Comparison of ENCODE assay signal across 9 cellular contexts in genomic region chrX:12567857-12568256, GRCh38.
DNase-seq lines count a peak whose midpoint lies in the region; ATAC-seq and TF ChIP-seq lines count a peak whose summit lies in the region.
"Had no signal": no experiment of that assay in that cellular context is flagged by ENCODE, and none has a peak within 500 bp of the region (broad histone marks: within the 10 kb centered on the region; RNA-seq: fewer than 3 reads in every experiment).

No MANE protein-coding gene starts in this region.

- H3K23me2 ChIP-seq in H9 (ENCODE audit: insufficient read length, low read depth, low read length, poor library complexity, severe bottlenecking), result no peaks in the 10 kb centered on the region

- POLR2A ChIA-PET in BJ (lab: Charles Lee), result no interaction called here

- H2BK20ac ChIP-seq in H9 (ENCODE audit: low read depth, low read length, poor library complexity, severe bottlenecking), result no peak overlapping the region

- peaks cover 4 to 9% of the 10 kb centered on the region in 2 experiments; a peak in 3 of 4 replicates for H3K4me1 Mint-ChIP-seq in H9
- no peaks in the 10 kb centered on the region for H3K4me1 Mint-ChIP-seq in activated naive CD8-positive, alpha-beta T cell treated with anti-CD3 and anti-CD28 coated beads, Interleukin-2, amount 50 U/mL, for 24 hours

- H3K4me1 ChIP-seq in H9 (ENCODE audit: insufficient read depth, low read length), result 0 out of 2 replicates have a peak, but pooled peaks cover 2% of the 10 kb centered on the region

- no peaks in the 10 kb centered on the region; a peak in 1 of 7 replicates for H3K36me3 Mint-ChIP-seq in H9 (ENCODE audit: insufficient read depth in 1 of 3, low read depth in 3 of 3)
- H3K36me3 Mint-ChIP-seq in activated naive CD8-positive, alpha-beta T cell treated with anti-CD3 and anti-CD28 coated beads, Interleukin-2, amount 50 U/mL, for 24 hours (ENCODE audit: low read depth), result no peaks in the 10 kb centered on the region

- WGBS in H9 (ENCODE audit: extremely low coverage, insufficient read length, low lambda C conversion rate), result no CpG with 5 or more reads among the region's 2 CpGs

- no peak overlapping the region for H3K27ac ChIP-seq in H9 (ENCODE audit: insufficient read length, low read depth, low read length)

- H3K36me3 ChIP-seq in BJ (ENCODE audit: control insufficient read depth, insufficient read depth, low read length) (no peaks in the 10 kb centered on the region), kidney epithelial cell (ENCODE audit: control insufficient read depth, insufficient read depth, low read length) (no peaks in the 10 kb centered on the region)

- no peak for DNase-seq in BJ (ENCODE audit: low read depth)
- DNase-seq in H9, result no peak
- DNase-seq in kidney epithelial cell (ENCODE audit: low read depth), result no peak
- no peak for DNase-seq in activated T-cell treated with anti-CD3 and anti-CD28 coated beads, Interleukin-2, amount 50 U/mL, for 1 hour
- DNase-seq in stimulated activated CD4-positive, alpha-beta T cell treated with anti-CD3 and anti-CD28 coated beads, Interleukin-4, amount 100 ng/mL, for 1 hour, result no peak
- DNase-seq in activated naive CD8-positive, alpha-beta T cell treated with anti-CD3 and anti-CD28 coated beads, Interleukin-2, amount 50 U/mL, for 24 hours, result no peak
- DNase-seq: activated CD4-positive, alpha-beta T cell treated with anti-CD3 and anti-CD28 coated beads, Interleukin-2, amount 50 U/mL, for 4 hours had no signal

- no peak for ATAC-seq in GM21723 (IDR thresholded peaks at IDR 0.05; ENCODE audit: unreplicated experiment)
- no peak for ATAC-seq in activated naive CD8-positive, alpha-beta T cell treated with anti-CD3 and anti-CD28 coated beads, Interleukin-2, amount 50 U/mL, for 24 hours

- no peak overlapping the region for H3K4me3 Mint-ChIP-seq in H9
- no peak overlapping the region for H3K4me3 Mint-ChIP-seq in activated naive CD8-positive, alpha-beta T cell treated with anti-CD3 and anti-CD28 coated beads, Interleukin-2, amount 50 U/mL, for 24 hours

- H3K79me2 ChIP-seq in H9 (ENCODE audit: insufficient read depth, low read length), result no peaks in the 10 kb centered on the region

- no peak overlapping the region for H3K14ac ChIP-seq in H9 (ENCODE audit: insufficient read depth, low read length)

- H4K20me1 ChIP-seq in H9 (ENCODE audit: control insufficient read depth, insufficient read depth, insufficient read length), result no peaks in the 10 kb centered on the region

- no peak overlapping the region for H2BK120ac ChIP-seq in H9 (ENCODE audit: low read depth, low read length, poor library complexity, severe bottlenecking)

- H3K9ac ChIP-seq in H9 (ENCODE audit: extremely low read depth, insufficient read length, low read length), result no peak overlapping the region

- H3K27me3 ChIP-seq in BJ (ENCODE audit: control insufficient read depth, insufficient read depth, low read length) (no peaks in the 10 kb centered on the region), H9 (ENCODE audit: insufficient read depth, low read length) (no peaks in the 10 kb centered on the region), kidney epithelial cell (ENCODE audit: control insufficient read depth, insufficient read depth, low read length) (no peaks in the 10 kb centered on the region)

- no peak overlapping the region for H2BK15ac ChIP-seq in H9 (ENCODE audit: low read depth, low read length)

- TF ChIP-seq CTCF in BJ (IDR thresholded peaks at IDR 0.05; ENCODE audit: insufficient read depth, low read depth, low read length) (peak; percentile 66), H9 (conservative IDR thresholded peaks at IDR 0.05) (peak; percentile 68), WI38 (IDR thresholded peaks at IDR 0.05; ENCODE audit: low read depth, low read length) (peak; percentile 41), kidney epithelial cell (IDR thresholded peaks at IDR 0.05; ENCODE audit: insufficient read depth, low read length, poor library complexity, severe bottlenecking) (peak; percentile 75)

- no peaks in the 10 kb centered on the region for H3K79me1 ChIP-seq in H9 (ENCODE audit: insufficient read depth, low read depth, low read length, poor library complexity, severe bottlenecking)

- no peaks in the 10 kb centered on the region for H3K27me3 Mint-ChIP-seq in H9 (ENCODE audit: low read depth)
- H3K27me3 Mint-ChIP-seq in activated naive CD8-positive, alpha-beta T cell treated with anti-CD3 and anti-CD28 coated beads, Interleukin-2, amount 50 U/mL, for 24 hours, result no peaks in the 10 kb centered on the region

- peaks cover 5% of the 10 kb centered on the region for H3K9me3 ChIP-seq in H9 (ENCODE audit: control insufficient read depth, low read depth, low read length)

- H2AK5ac ChIP-seq in H9 (ENCODE audit: insufficient read length, low read length), result no peak overlapping the region

- no peak overlapping the region for H4K91ac ChIP-seq in H9 (ENCODE audit: insufficient read length, low read depth, low read length)

- no peak overlapping the region for H2AFZ ChIP-seq in H9 (ENCODE audit: low read length)

- no peak overlapping the region for H3K4ac ChIP-seq in H9 (ENCODE audit: low read depth, low read length)

- CTCF ChIA-PET in BJ (lab: Yijun Ruan, JAX), result no interaction called here

- H2BK5ac ChIP-seq in H9 (ENCODE audit: insufficient read length, low read length), result no peak overlapping the region

- H3T11ph ChIP-seq in H9 (ENCODE audit: low read length), result no peak overlapping the region

- H3K4me2 ChIP-seq in H9 (ENCODE audit: insufficient read depth, insufficient read length, low read length), result no peak overlapping the region

- no peak overlapping the region for H4K8ac ChIP-seq in H9 (replicated peaks; ENCODE audit: insufficient read length, low read depth, low read length)

- H3K4me3 ChIP-seq in BJ (ENCODE audit: low read depth, low read length) (no peak overlapping the region), WI38 (ENCODE audit: low read depth, low read length) (no peak overlapping the region), kidney epithelial cell (ENCODE audit: low read depth, low read length) (no peak overlapping the region)

- H3K56ac ChIP-seq in H9 (ENCODE audit: insufficient read length, low read depth, low read length), result no peak overlapping the region

- H4K5ac ChIP-seq in H9 (ENCODE audit: insufficient read length, low read depth, low read length), result no peak overlapping the region

- no peak overlapping the region for H2BK12ac ChIP-seq in H9 (ENCODE audit: insufficient read length, low read depth, low read length)

- no peak overlapping the region for H3K27ac Mint-ChIP-seq in H9
- no peak overlapping the region for H3K27ac Mint-ChIP-seq in activated naive CD8-positive, alpha-beta T cell treated with anti-CD3 and anti-CD28 coated beads, Interleukin-2, amount 50 U/mL, for 24 hours

- peaks cover 47 to 61% of the 10 kb centered on the region in 2 experiments for H3K9me3 Mint-ChIP-seq in H9
- H3K9me3 Mint-ChIP-seq in activated naive CD8-positive, alpha-beta T cell treated with anti-CD3 and anti-CD28 coated beads, Interleukin-2, amount 50 U/mL, for 24 hours, result no peaks in the 10 kb centered on the region

- H3K18ac ChIP-seq in H9 (ENCODE audit: insufficient read length, low read depth, low read length), result no peak overlapping the region

- no peak overlapping the region for H3K23ac ChIP-seq in H9 (ENCODE audit: insufficient read length, low read depth, low read length)
